31 cellular contexts compared by ENCODE assay signal in the genomic region with DNA sequence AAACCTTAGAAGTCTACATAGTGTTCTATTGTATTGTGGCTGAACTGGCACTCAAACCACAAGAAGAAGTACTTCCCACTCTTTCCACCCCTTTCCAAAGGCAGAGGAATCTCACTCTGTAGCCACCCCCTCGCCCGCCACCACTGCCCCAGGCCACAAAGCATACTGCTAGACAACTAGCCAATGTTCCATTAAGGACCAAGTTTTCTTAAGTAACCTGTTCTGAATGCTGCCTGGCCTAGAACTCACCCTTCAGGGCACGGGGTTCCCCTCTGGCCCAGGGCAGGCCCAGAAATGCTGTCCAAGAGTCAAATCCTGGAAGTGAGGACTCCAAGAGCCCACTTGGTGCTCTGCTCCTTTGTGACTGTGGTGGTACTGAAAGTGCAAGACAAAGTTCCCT. TPM values are rescaled to one million over a fixed set of nuclear protein-coding genes. Genes with fewer than 3 reads are reported as not detected.
"Had no signal": no experiment of that assay in that cellular context is flagged by ENCODE, and none has a peak within 500 bp of the region (broad histone marks: within the 10 kb centered on the region; RNA-seq: fewer than 3 reads in every experiment).

No MANE protein-coding gene starts in this region.

- H3K9me3 Mint-ChIP-seq: activated T-helper 2 cell treated with anti-CD3 and anti-CD28 coated beads, Interferon-gamma antibody, Interleukin-2, Interleukin-4, amounts not matched to agents 10 μg/mL and 5 μg/mL and 100 μg/mL, durations not matched to agents 14 hours and 24 hours and 36 hours; central memory CD8-positive, alpha-beta T cell; T-helper 1 cell treated with Interleukin-12 subunit alpha and Interleukin-12 subunit beta and Interleukin-4 antibody, amounts not matched to agents 30 μg/mL and 1 μg/mL, for 36 hours; T-helper 2 cell treated with Interferon-gamma antibody and Interleukin-4, amounts not matched to agents 5 μg/mL and 100 μg/mL, for 36 hours had no signal

- H3K4me3 Mint-ChIP-seq: activated B cell treated with CpG ODN at 0.5 μM for 24 hours; activated CD4-positive, alpha-beta memory T cell treated with anti-CD3 and anti-CD28 coated beads for 36 hours; activated CD4-positive, alpha-beta T cell treated with anti-CD3 and anti-CD28 coated beads, Interleukin-2, amount 10 ng/mL, durations not matched to agents 7 days and 5 days; activated CD8-positive, alpha-beta T cell treated with anti-CD3 and anti-CD28 coated beads for 36 hours; activated naive CD4-positive, alpha-beta T cell treated with anti-CD3 and anti-CD28 coated beads, Interleukin-2, amount 10 ng/mL, durations not matched to agents 7 days and 5 days; activated naive CD4-positive, alpha-beta T cell treated with anti-CD3 and anti-CD28 coated beads, Interleukin-2, amount 50 U/mL, for 24 hours; activated naive CD8-positive, alpha-beta T cell; activated naive CD8-positive, alpha-beta T cell treated with anti-CD3 and anti-CD28 coated beads, Interleukin-2, amount 10 ng/mL, durations not matched to agents 7 days and 5 days; activated naive CD8-positive, alpha-beta T cell treated with anti-CD3 and anti-CD28 coated beads, Interleukin-2, amount 50 U/mL, for 24 hours; activated T-cell treated with anti-CD3 and anti-CD28 coated beads, Interleukin-2, amount 50 U/mL, for 24 hours; brain; central memory CD8-positive, alpha-beta T cell; T-helper 1 cell treated with Interleukin-12 subunit alpha and Interleukin-12 subunit beta and Interleukin-4 antibody, amounts not matched to agents 30 μg/mL and 1 μg/mL, for 36 hours; T-helper 2 cell treated with Interferon-gamma antibody and Interleukin-4, amounts not matched to agents 5 μg/mL and 100 μg/mL, for 36 hours had no signal

- DNase-seq: activated B cell treated with CpG ODN at 0.5 μM for 24 hours; activated CD4-positive, alpha-beta memory T cell treated with anti-CD3 and anti-CD28 coated beads for 36 hours; activated CD4-positive, alpha-beta T cell treated with anti-CD3 and anti-CD28 coated beads for 4 hours; activated CD4-positive, alpha-beta T cell treated with anti-CD3 and anti-CD28 coated beads, Interleukin-2, amount 10 ng/mL, durations not matched to agents 7 days and 5 days; activated CD4-positive, CD25-positive, alpha-beta regulatory T cell treated with anti-CD3 and anti-CD28 coated beads, Interleukin-2, amount 50 U/mL, for 72 hours; activated CD8-positive, alpha-beta memory T cell treated with anti-CD3 and anti-CD28 coated beads, Interleukin-2, amount 50 U/mL, for 48 hours; activated CD8-positive, alpha-beta T cell treated with anti-CD3 and anti-CD28 coated beads for 36 hours; activated effector memory CD4-positive, alpha-beta T cell treated with Interleukin-2 at 50 U/mL for 16 hours; activated gamma-delta T cell; activated naive CD4-positive, alpha-beta T cell treated with anti-CD3 and anti-CD28 coated beads, Interleukin-2, amount 10 ng/mL, durations not matched to agents 7 days and 5 days; activated naive CD4-positive, alpha-beta T cell treated with Interleukin-2 at 50 U/mL for 16 hours; activated naive CD8-positive, alpha-beta T cell treated with anti-CD3 and anti-CD28 coated beads, Interleukin-2, amount 10 ng/mL, durations not matched to agents 7 days and 5 days; activated naive CD8-positive, alpha-beta T cell treated with anti-CD3 and anti-CD28 coated beads, Interleukin-2, amount 50 U/mL, for 24 hours; activated T-cell treated with anti-CD3 and anti-CD28 coated beads, Interleukin-2, amount 50 U/mL, for 24 hours; activated T-cell treated with anti-CD3 and anti-CD28 coated beads, Interleukin-2, amount 50 U/mL, for 48 hours; amygdala; anterior cingulate cortex; caudate nucleus; cerebellar nuclear complex; SW 1271; T-helper 1 cell; T-helper 2 cell; T-helper 9 cell had no signal

- H3K36me3 Mint-ChIP-seq: activated CD4-positive, alpha-beta memory T cell treated with anti-CD3 and anti-CD28 coated beads for 36 hours; activated naive CD4-positive, alpha-beta T cell treated with anti-CD3 and anti-CD28 coated beads, Interleukin-2, amount 10 ng/mL, durations not matched to agents 7 days and 5 days; activated naive CD8-positive, alpha-beta T cell; activated naive CD8-positive, alpha-beta T cell treated with anti-CD3 and anti-CD28 coated beads, Interleukin-2, amount 10 ng/mL, durations not matched to agents 7 days and 5 days; brain had no signal

- ATAC-seq: activated CD8-positive, alpha-beta T cell treated with anti-CD3 and anti-CD28 coated beads for 36 hours; activated naive CD8-positive, alpha-beta T cell treated with anti-CD3 and anti-CD28 coated beads, Interleukin-2, amount 50 U/mL, for 24 hours had no signal

- H3K27ac Mint-ChIP-seq: activated B cell treated with CpG ODN at 0.5 μM for 24 hours; activated CD4-positive, alpha-beta memory T cell treated with anti-CD3 and anti-CD28 coated beads for 36 hours; activated CD4-positive, alpha-beta T cell treated with anti-CD3 and anti-CD28 coated beads, Interleukin-2, amount 10 ng/mL, durations not matched to agents 7 days and 5 days; activated CD8-positive, alpha-beta T cell treated with anti-CD3 and anti-CD28 coated beads for 36 hours; activated naive CD4-positive, alpha-beta T cell treated with anti-CD3 and anti-CD28 coated beads, Interleukin-2, amount 10 ng/mL, durations not matched to agents 7 days and 5 days; activated naive CD4-positive, alpha-beta T cell treated with anti-CD3 and anti-CD28 coated beads, Interleukin-2, amount 50 U/mL, for 24 hours; activated naive CD8-positive, alpha-beta T cell; activated naive CD8-positive, alpha-beta T cell treated with anti-CD3 and anti-CD28 coated beads, Interleukin-2, amount 10 ng/mL, durations not matched to agents 7 days and 5 days; activated naive CD8-positive, alpha-beta T cell treated with anti-CD3 and anti-CD28 coated beads, Interleukin-2, amount 50 U/mL, for 24 hours; activated T-cell treated with anti-CD3 and anti-CD28 coated beads, Interleukin-2, amount 50 U/mL, for 24 hours; activated T-helper 2 cell treated with anti-CD3 and anti-CD28 coated beads, Interferon-gamma antibody, Interleukin-2, Interleukin-4, amounts not matched to agents 10 μg/mL and 5 μg/mL and 100 μg/mL, durations not matched to agents 14 hours and 24 hours and 36 hours; brain; T-helper 1 cell treated with Interleukin-12 subunit alpha and Interleukin-12 subunit beta and Interleukin-4 antibody, amounts not matched to agents 30 μg/mL and 1 μg/mL, for 36 hours; T-helper 2 cell treated with Interferon-gamma antibody and Interleukin-4, amounts not matched to agents 5 μg/mL and 100 μg/mL, for 36 hours had no signal

- H3K4me1 Mint-ChIP-seq: activated B cell treated with CpG ODN at 0.5 μM for 24 hours; activated CD4-positive, alpha-beta T cell treated with anti-CD3 and anti-CD28 coated beads, Interleukin-2, amount 10 ng/mL, durations not matched to agents 7 days and 5 days; activated naive CD4-positive, alpha-beta T cell treated with anti-CD3 and anti-CD28 coated beads, Interleukin-2, amount 10 ng/mL, durations not matched to agents 7 days and 5 days; activated naive CD4-positive, alpha-beta T cell treated with anti-CD3 and anti-CD28 coated beads, Interleukin-2, amount 50 U/mL, for 24 hours; activated naive CD8-positive, alpha-beta T cell treated with anti-CD3 and anti-CD28 coated beads, Interleukin-2, amount 10 ng/mL, durations not matched to agents 7 days and 5 days; activated naive CD8-positive, alpha-beta T cell treated with anti-CD3 and anti-CD28 coated beads, Interleukin-2, amount 50 U/mL, for 24 hours; brain; central memory CD8-positive, alpha-beta T cell had no signal

- H3K27me3 Mint-ChIP-seq: activated B cell treated with CpG ODN at 0.5 μM for 24 hours; activated CD4-positive, alpha-beta memory T cell treated with anti-CD3 and anti-CD28 coated beads for 36 hours; activated CD8-positive, alpha-beta T cell treated with anti-CD3 and anti-CD28 coated beads for 36 hours; activated naive CD8-positive, alpha-beta T cell; activated naive CD8-positive, alpha-beta T cell treated with anti-CD3 and anti-CD28 coated beads, Interleukin-2, amount 10 ng/mL, durations not matched to agents 7 days and 5 days; activated T-cell treated with anti-CD3 and anti-CD28 coated beads, Interleukin-2, amount 50 U/mL, for 24 hours had no signal

RNA-seq across cellular contexts. Expression of a gene that starts 15.7 kb away (rescaled TPM):
- total RNA-seq: activated CD8-positive, alpha-beta memory T cell treated with anti-CD3 and anti-CD28 coated beads for 36 hours had no signal
